ENCODE assay signal across 10 cellular contexts in the genomic region with DNA sequence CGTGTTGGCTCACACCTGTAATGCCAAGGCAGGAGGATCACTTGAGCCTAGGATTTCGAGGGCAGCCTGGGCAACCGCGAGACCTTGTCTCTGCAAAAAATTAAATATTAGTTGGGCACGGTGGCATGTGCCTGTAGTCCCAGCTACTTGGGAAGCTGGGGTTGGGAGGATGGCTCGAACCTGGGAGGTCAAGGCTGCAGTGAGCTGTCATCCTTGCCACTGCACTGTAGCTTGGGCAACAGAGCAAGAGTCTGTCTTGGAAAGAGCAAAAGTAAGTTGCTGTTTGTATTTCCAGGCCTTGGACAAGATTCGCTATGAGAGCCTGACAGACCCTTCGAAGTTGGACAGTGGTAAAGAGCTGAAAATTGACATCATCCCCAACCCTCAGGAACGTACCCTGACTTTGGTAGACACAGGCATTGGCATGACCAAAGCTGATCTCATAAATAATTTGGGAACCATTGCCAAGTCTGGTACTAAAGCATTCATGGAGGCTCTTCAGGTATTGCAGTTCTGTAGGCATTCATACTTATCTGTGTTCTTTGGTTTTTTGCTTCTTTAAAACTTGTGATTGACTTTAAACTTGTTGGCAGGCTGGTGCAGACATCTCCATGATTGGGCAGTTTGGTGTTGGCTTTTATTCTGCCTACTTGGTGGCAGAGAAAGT. TPM values are rescaled to one million over a fixed set of nuclear protein-coding genes. Genes with fewer than 3 reads are reported as not detected.
DNase-seq lines count a peak whose midpoint lies in the region; ATAC-seq and TF ChIP-seq lines count a peak whose summit lies in the region.
"Had no signal": no experiment of that assay in that cellular context is flagged by ENCODE, and none has a peak within 500 bp of the region (broad histone marks: within the 10 kb centered on the region; RNA-seq: fewer than 3 reads in every experiment).

No MANE protein-coding gene starts in this region.

- H3K27me3 Mint-ChIP-seq in endothelial cell (ENCODE audit: unreplicated experiment) = peaks cover 12% of the 10 kb centered on the region

- DNase-seq in GM06990 (ENCODE audit: extremely low read depth, insufficient read length) = no peak
- DNase-seq in PC-9 = peak in 1 of 2 experiments; percentile 32
- no peak for DNase-seq in endothelial cell (ENCODE audit: low spot score)
- peak; percentile 38 for DNase-seq in pons (ENCODE audit: low spot score)
- no peak for DNase-seq in iPS-NIHi11 (ENCODE audit: low spot score)

- peaks cover 76% of the 10 kb centered on the region for H3F3A ChIP-seq in PC-9 (ENCODE audit: insufficient read depth, low read depth)

- peaks cover 66% of the 10 kb centered on the region for H3K36me3 Mint-ChIP-seq in endothelial cell (ENCODE audit: low read depth, unreplicated experiment)

- no peak for TF ChIP-seq CTCF in GM06990 (IDR thresholded peaks at IDR 0.05; ENCODE audit: insufficient read depth, low read length, poor library complexity, severe bottlenecking)
- TF ChIP-seq CTCF in PC-9 (conservative IDR thresholded peaks at IDR 0.05) = no peak
- no peak for TF ChIP-seq CTCF in endothelial cell (IDR thresholded peaks at IDR 0.05; ENCODE audit: unreplicated experiment)

- H3K9me3 ChIP-seq in PC-9 (ENCODE audit: insufficient read depth, low read depth) = no peaks in the 10 kb centered on the region
- H3K9me3 ChIP-seq: neutrophil had no signal

- H3K36me3 ChIP-seq in GM06990 (ENCODE audit: control insufficient read depth, insufficient read depth, low read length) (peaks cover 39% of the 10 kb centered on the region), PC-9 (ENCODE audit: low read depth) (peaks cover 65% of the 10 kb centered on the region)

- peaks cover 72% of the 10 kb centered on the region for H4K20me1 ChIP-seq in PC-9 (ENCODE audit: insufficient read depth)

- no TSS peak for BruUV-seq in PC-9 (replicated peaks; lab: Mats Ljungman, UMichigan)

- peaks cover 70% of the 10 kb centered on the region for H3K79me2 ChIP-seq in PC-9 (ENCODE audit: low read depth)

- H3K4me3 ChIP-seq in GM06990 (replicated peaks; ENCODE audit: low read depth, low read length) (peak overlapping the region; percentile 91), PC-9 (peak overlapping the region; percentile 98)

- H3K27me3 ChIP-seq in GM06990 (replicated peaks; ENCODE audit: control insufficient read depth, insufficient read depth, low read length) = no peaks in the 10 kb centered on the region
- H3K27me3 ChIP-seq in PC-9 (ENCODE audit: insufficient read depth, low read depth) = no peaks in the 10 kb centered on the region
- H3K27me3 ChIP-seq: neutrophil had no signal

- H3K9me2 ChIP-seq in PC-9 (ENCODE audit: insufficient read depth) = no peaks in the 10 kb centered on the region

- no peaks in the 10 kb centered on the region for H3K9me3 Mint-ChIP-seq in endothelial cell (ENCODE audit: unreplicated experiment)

- H3K27ac ChIP-seq in PC-9 = peak overlapping the region; percentile 94

- H3K4me1 ChIP-seq in PC-9 (replicated peaks; ENCODE audit: insufficient read depth) = peaks cover 42% of the 10 kb centered on the region

- POLR2A ChIA-PET in PC-9 (lab: Charles Lee; ENCODE audit: unreplicated experiment) = interaction anchor here (0.6 kb wide), 1 partner anchor 153 kb away, joined by 6 read pairs; no protein-coding TSS in a partner anchor

- CTCF ChIA-PET in PC-9 (lab: Charles Lee) = no interaction called here

- intact Hi-C loops in PC-9 (cut with micrococcal nuclease; ENCODE audit: unreplicated experiment) = loop anchor here (5.0 kb wide), 1 partner anchor 132 kb away; no protein-coding TSS in a partner anchor

- H2AFZ ChIP-seq in PC-9 = no peak overlapping the region

- peak overlapping the region; percentile 97 for H3K4me2 ChIP-seq in PC-9

- peak overlapping the region; percentile 65 for H3K27ac Mint-ChIP-seq in endothelial cell (ENCODE audit: unreplicated experiment)

- H3K4me1 Mint-ChIP-seq in endothelial cell (ENCODE audit: unreplicated experiment) = peaks cover 38% of the 10 kb centered on the region

- peak overlapping the region; percentile 99 for H3K4me3 Mint-ChIP-seq in endothelial cell (ENCODE audit: unreplicated experiment)

- ATAC-seq in HG02981 (IDR thresholded peaks at IDR 0.05; ENCODE audit: unreplicated experiment) = no peak
- no peak for ATAC-seq in GM18511 (IDR thresholded peaks at IDR 0.05; ENCODE audit: unreplicated experiment)
- ATAC-seq in HG03520 (IDR thresholded peaks at IDR 0.05; ENCODE audit: unreplicated experiment) = no peak

RNA-seq across cellular contexts. Expression of gene HSP90AB1, which starts 2.3 kb away (rescaled TPM):
- total RNA-seq in PC-9 (2021) = 895 and 1,136 TPM in 2 replicates
- total RNA-seq in endothelial cell (ENCODE audit: unreplicated experiment) = 962 TPM

RNA-seq across cellular contexts. Expression of gene SLC35B2, which starts 8.1 kb away (rescaled TPM):
- total RNA-seq in PC-9 (2021) (57.6 and 59.7 TPM in 2 replicates), endothelial cell (ENCODE audit: unreplicated experiment) (31.8 TPM)

RNA-seq across cellular contexts. Expression of gene NFKBIE, which starts 16.1 kb away (rescaled TPM):
- 7.6 and 10.2 TPM in 2 replicates for total RNA-seq in PC-9 (2021)
- 16.7 TPM for total RNA-seq in endothelial cell (ENCODE audit: unreplicated experiment)

RNA-seq across cellular contexts. Expression of gene TMEM151B, which starts 21.0 kb away (rescaled TPM):
- total RNA-seq in PC-9 (2021) (not detected in 2 replicates), endothelial cell (ENCODE audit: unreplicated experiment) (0.28 TPM)
- total RNA-seq: M059J had no signal

RNA-seq across cellular contexts. Expression of gene SLC29A1, which starts 25.8 kb away (rescaled TPM):
- total RNA-seq in PC-9 (2021) (45.3 and 46.9 TPM in 2 replicates), endothelial cell (ENCODE audit: unreplicated experiment) (142 TPM)
